ENCODE assay signal across 17 cellular contexts in genomic region chr12:25100738-25101445, GRCh38.
DNase-seq lines count a peak whose midpoint lies in the region; ATAC-seq and TF ChIP-seq lines count a peak whose summit lies in the region.
"Had no signal": no experiment of that assay in that cellular context is flagged by ENCODE, and none has a peak within 500 bp of the region (broad histone marks: within the 10 kb centered on the region; RNA-seq: fewer than 3 reads in every experiment).

No MANE protein-coding gene starts in this region.

- H3K27ac ChIP-seq in CD8-positive, alpha-beta memory T cell (ENCODE audit: low read depth, low read length), result no peak overlapping the region

- H3K4me3 ChIP-seq in GM12865 (ENCODE audit: low read depth, low read length), result no peak overlapping the region
- no peak overlapping the region for H3K4me3 ChIP-seq in CD8-positive, alpha-beta memory T cell (ENCODE audit: low read length)

- H3K27ac Mint-ChIP-seq in endothelial cell (ENCODE audit: unreplicated experiment), result peak overlapping the region; percentile 19
- peak overlapping the region in 4 of 8 donors; percentile 17 to 65 (median 55) for H3K27ac Mint-ChIP-seq in CD8-positive, alpha-beta memory T cell
- H3K27ac Mint-ChIP-seq: activated naive CD4-positive, alpha-beta T cell treated with anti-CD3 and anti-CD28 coated beads for 36 hours; natural killer cell treated with Interleukin-12 subunit alpha and Interleukin-12 subunit beta and Interleukin-15 and Interleukin-18, amount 100 ng/mL, for 72 hours had no signal

- H3K9me3 ChIP-seq in CD8-positive, alpha-beta memory T cell (ENCODE audit: low read length), result no peaks in the 10 kb centered on the region
- H3K9me3 ChIP-seq: BE2C had no signal

- POLR2A ChIA-PET in CD8-positive, alpha-beta memory T cell (lab: Charles Lee), result no interaction called here

- H3K9me3 Mint-ChIP-seq in endothelial cell (ENCODE audit: unreplicated experiment), result no peaks in the 10 kb centered on the region
- H3K9me3 Mint-ChIP-seq in CD8-positive, alpha-beta memory T cell, result no peaks in the 10 kb centered on the region
- H3K9me3 Mint-ChIP-seq: activated naive CD4-positive, alpha-beta T cell treated with anti-CD3 and anti-CD28 coated beads for 36 hours; natural killer cell treated with Interleukin-12 subunit alpha and Interleukin-12 subunit beta and Interleukin-15 and Interleukin-18, amount 100 ng/mL, for 72 hours had no signal

- peak; percentile 32 for DNase-seq in GM12865 (ENCODE audit: low read depth)
- DNase-seq in endothelial cell (ENCODE audit: low spot score), result no peak
- no peak for DNase-seq in CD8-positive, alpha-beta memory T cell
- no peak for DNase-seq in retina
- no peak for DNase-seq in NCI-H510A (lab: John Stamatoyannopoulos, UW)
- DNase-seq in sciatic nerve (ENCODE audit: low spot score), result no peak
- DNase-seq: activated naive CD4-positive, alpha-beta T cell treated with anti-CD3 and anti-CD28 coated beads for 36 hours; BE2C; DMS79; effector memory CD4-positive, alpha-beta T cell; foreskin fibroblast; IMR-90; NCI-H1417; PC-3 had no signal

- peaks cover 38% of the 10 kb centered on the region for H3K36me3 ChIP-seq in CD8-positive, alpha-beta memory T cell (ENCODE audit: insufficient read depth, low read length)
- H3K36me3 ChIP-seq: BE2C had no signal

- H3K27me3 ChIP-seq in CD8-positive, alpha-beta memory T cell (ENCODE audit: insufficient read depth, low read length, poor library complexity, severe bottlenecking), result no peaks in the 10 kb centered on the region

- peak; percentile 73 for ATAC-seq in GM21367 (IDR thresholded peaks at IDR 0.05; ENCODE audit: unreplicated experiment)
- peak; percentile 60 for ATAC-seq in HG03378 (IDR thresholded peaks at IDR 0.05; ENCODE audit: unreplicated experiment)
- ATAC-seq in sciatic nerve, result no peak
- ATAC-seq: natural killer cell treated with Interleukin-12 subunit alpha and Interleukin-12 subunit beta and Interleukin-15 and Interleukin-18, amount 100 ng/mL, for 72 hours; PC-3 had no signal

- intact Hi-C loops in sciatic nerve (cut with DNase I), result no loop called here

- H3K4me1 Mint-ChIP-seq in endothelial cell (ENCODE audit: unreplicated experiment), result no peaks in the 10 kb centered on the region
- peaks cover 0 to 6% (median 4%) of the 10 kb centered on the region in 3 donors for H3K4me1 Mint-ChIP-seq in CD8-positive, alpha-beta memory T cell

- no peak for TF ChIP-seq CTCF in GM12865 (IDR thresholded peaks at IDR 0.05; ENCODE audit: insufficient read depth, low read depth, low read length, missing control alignments)
- no peak for TF ChIP-seq CTCF in endothelial cell (IDR thresholded peaks at IDR 0.05; ENCODE audit: unreplicated experiment)

- no peak overlapping the region for H3K4me3 Mint-ChIP-seq in endothelial cell (ENCODE audit: unreplicated experiment)
- H3K4me3 Mint-ChIP-seq in CD8-positive, alpha-beta memory T cell, result no peak overlapping the region
- H3K4me3 Mint-ChIP-seq: activated naive CD4-positive, alpha-beta T cell treated with anti-CD3 and anti-CD28 coated beads for 36 hours; natural killer cell treated with Interleukin-12 subunit alpha and Interleukin-12 subunit beta and Interleukin-15 and Interleukin-18, amount 100 ng/mL, for 72 hours had no signal

- CTCF ChIA-PET in CD8-positive, alpha-beta memory T cell (lab: Charles Lee), result no interaction called here

- H3K27me3 Mint-ChIP-seq in endothelial cell (ENCODE audit: unreplicated experiment), result no peaks in the 10 kb centered on the region
- H3K27me3 Mint-ChIP-seq in CD8-positive, alpha-beta memory T cell, result no peaks in the 10 kb centered on the region
- H3K27me3 Mint-ChIP-seq: natural killer cell treated with Interleukin-12 subunit alpha and Interleukin-12 subunit beta and Interleukin-15 and Interleukin-18, amount 100 ng/mL, for 72 hours had no signal

- no peaks in the 10 kb centered on the region for H3K36me3 Mint-ChIP-seq in endothelial cell (ENCODE audit: low read depth, unreplicated experiment)
- peaks cover 9 to 59% (median 31%) of the 10 kb centered on the region in 3 donors for H3K36me3 Mint-ChIP-seq in CD8-positive, alpha-beta memory T cell

- H3K4me1 ChIP-seq in CD8-positive, alpha-beta memory T cell (ENCODE audit: insufficient read depth, low read length), result no peaks in the 10 kb centered on the region
- H3K4me1 ChIP-seq: BE2C had no signal
